In the genomic region with DNA sequence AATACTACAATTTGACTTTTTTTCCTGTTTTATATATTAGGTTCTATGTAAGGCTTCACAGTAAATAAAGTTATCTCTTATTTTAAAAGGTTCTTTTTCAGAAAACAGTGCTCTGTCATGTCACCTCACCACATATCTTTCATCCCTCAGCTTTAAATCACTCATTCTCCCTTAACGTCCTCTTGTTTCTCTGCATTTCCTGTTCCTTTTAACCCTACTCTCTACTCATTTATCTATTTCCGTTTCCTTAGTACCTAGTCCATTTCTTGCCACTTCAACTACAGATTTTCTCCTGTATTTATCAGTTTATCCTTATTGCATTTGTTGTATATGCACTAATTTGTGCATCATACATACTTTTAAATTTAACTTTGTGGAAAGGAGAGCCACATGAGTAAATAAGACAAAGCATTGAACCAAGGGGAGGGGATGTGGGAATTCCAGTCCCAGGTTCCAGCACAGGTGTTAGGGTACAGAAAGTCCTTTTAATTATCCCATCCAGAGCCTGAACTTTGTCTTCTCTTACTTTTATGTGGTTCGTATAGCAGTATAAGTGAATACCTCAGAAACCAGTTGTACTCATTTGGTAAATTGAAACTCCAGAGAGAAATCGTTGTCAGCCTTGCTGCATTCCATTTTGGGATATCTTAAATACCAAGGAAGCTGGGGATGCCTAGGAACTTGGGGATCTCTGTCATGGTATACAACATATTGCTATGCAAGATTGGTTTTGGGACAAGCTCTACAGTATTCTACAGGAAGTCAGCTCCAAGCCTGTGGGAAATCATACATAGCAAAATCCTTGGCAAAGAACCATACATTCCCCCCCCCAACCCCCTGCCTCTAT, we compare ENCODE assay signal across 1 cellular context.
TF ChIP-seq lines count a peak whose summit lies in the region.

No MANE protein-coding gene starts in this region.

TF ChIP-seq in GM23338, 12 proteins besides CTCF, POLR2A, EP300 and RAD21 (continued from another document):
- TF ChIP-seq ZNF462 (CRISPR knock-in tag; IDR thresholded peaks at IDR 0.05) (no peak), NANOG (IDR thresholded peaks at IDR 0.05; ENCODE audit: borderline replicate concordance) (no peak), EZH2phosphoT487 (IDR thresholded peaks at IDR 0.05; ENCODE audit: unreplicated experiment) (no peak)
